27 cellular contexts compared by ENCODE assay signal in genomic region chr7:103824251-103824650, GRCh38.
DNase-seq lines count a peak whose midpoint lies in the region; ATAC-seq and TF ChIP-seq lines count a peak whose summit lies in the region.
"Had no signal": no experiment of that assay in that cellular context is flagged by ENCODE, and none has a peak within 500 bp of the region (broad histone marks: within the 10 kb centered on the region; RNA-seq: fewer than 3 reads in every experiment).

No MANE protein-coding gene starts in this region.

- no peak overlapping the region for H3K27ac ChIP-seq in mesendoderm (ENCODE audit: low read depth, low read length)
- no peak overlapping the region for H3K27ac ChIP-seq in neural progenitor cell
- H3K27ac ChIP-seq in smooth muscle cell (ENCODE audit: low read depth): no peak overlapping the region
- H3K27ac ChIP-seq: 22Rv1, A549, BLaER1 had no signal

- no peak overlapping the region for H2BK120ac ChIP-seq in mesendoderm (ENCODE audit: low read depth, low read length)

- H3K9me3 ChIP-seq in neural progenitor cell (ENCODE audit: low read depth) (peaks cover 6% of the 10 kb centered on the region), smooth muscle cell (replicated peaks; ENCODE audit: low read depth) (no peaks in the 10 kb centered on the region)
- H3K9me3 ChIP-seq: A549, BLaER1 had no signal

- H2BK15ac ChIP-seq in mesendoderm (replicated peaks; ENCODE audit: low read depth): no peak overlapping the region

- no peak overlapping the region for H3K4me3 Mint-ChIP-seq in neural progenitor cell
- H3K4me3 Mint-ChIP-seq: B cell; CD14-positive monocyte; CD4-positive, alpha-beta memory T cell; CD4-positive, CD25-positive, alpha-beta regulatory T cell; CD8-positive, alpha-beta memory T cell had no signal

- no peak overlapping the region for H3K23ac ChIP-seq in mesendoderm (ENCODE audit: low read length)

- H3K18ac ChIP-seq in mesendoderm (ENCODE audit: low read length): no peak overlapping the region

- no peaks in the 10 kb centered on the region for H3K36me3 Mint-ChIP-seq in neural progenitor cell
- H3K36me3 Mint-ChIP-seq: CD14-positive monocyte; CD4-positive, alpha-beta memory T cell; CD4-positive, CD25-positive, alpha-beta regulatory T cell; CD8-positive, alpha-beta memory T cell had no signal

- H4K5ac ChIP-seq in mesendoderm (ENCODE audit: low read length): no peak overlapping the region

- no peak overlapping the region for H3K56ac ChIP-seq in mesendoderm (ENCODE audit: low read length)

- H3K4me2 ChIP-seq in mesendoderm (ENCODE audit: low read length): no peak overlapping the region
- no peak overlapping the region for H3K4me2 ChIP-seq in neural progenitor cell
- H3K4me2 ChIP-seq in smooth muscle cell: no peak overlapping the region
- H3K4me2 ChIP-seq: A549, BLaER1 had no signal

- H3K9me3 Mint-ChIP-seq in neural progenitor cell: no peaks in the 10 kb centered on the region

- H3K4me1 Mint-ChIP-seq in neural progenitor cell: no peaks in the 10 kb centered on the region
- H3K4me1 Mint-ChIP-seq: B cell; CD14-positive monocyte; CD4-positive, alpha-beta memory T cell; CD4-positive, CD25-positive, alpha-beta regulatory T cell; CD8-positive, alpha-beta memory T cell had no signal

- intact Hi-C loops in Right ventricle myocardium superior (cut with DNase I): no loop called here

- peak; percentile 5 for DNase-seq in NCI-H82 (lab: John Stamatoyannopoulos, UW)
- no peak for DNase-seq in NCI-H82 treated with DMSO at 0.1 percent for 48 hours (lab: John Stamatoyannopoulos, UW; ENCODE audit: unreplicated experiment)
- peak; percentile 1 for DNase-seq in OCI-M1 (lab: John Stamatoyannopoulos, UW)
- peak; percentile 58 for DNase-seq in mesendoderm
- peak; percentile 2 for DNase-seq in neural progenitor cell (ENCODE audit: low spot score)
- no peak for DNase-seq in Right ventricle myocardium superior
- no peak for DNase-seq in stimulated activated CD4-positive, alpha-beta T cell treated with anti-CD3 and anti-CD28 coated beads, Interleukin-4, amount 100 ng/mL, for 4 hours
- DNase-seq in smooth muscle cell (lab: John Stamatoyannopoulos, UW; ENCODE audit: unreplicated experiment): no peak
- DNase-seq: AML-193; C1 segment of cervical spinal cord; CD4-positive, alpha-beta memory T cell; CD4-positive, CD25-positive, alpha-beta regulatory T cell; CD8-positive, alpha-beta memory T cell; COR-L47; DMS 273 treated with DMSO at 0.1 percent for 48 hours; DMS153; DMS53; DMS79; DND-41; EL; GDM1 had no signal

- TF ChIP-seq CTCF in neural progenitor cell (IDR thresholded peaks at IDR 0.05): no peak
- TF ChIP-seq CTCF in smooth muscle cell (IDR thresholded peaks at IDR 0.05; ENCODE audit: borderline replicate concordance, insufficient read depth, poor library complexity, severe bottlenecking): no peak

- H3K4ac ChIP-seq in mesendoderm (ENCODE audit: low read depth, low read length): no peak overlapping the region

- H3K27ac Mint-ChIP-seq in neural progenitor cell: no peak overlapping the region
- H3K27ac Mint-ChIP-seq: B cell; CD14-positive monocyte; CD4-positive, alpha-beta memory T cell; CD4-positive, CD25-positive, alpha-beta regulatory T cell; CD8-positive, alpha-beta memory T cell had no signal

- no peaks in the 10 kb centered on the region for H4K20me1 ChIP-seq in neural progenitor cell (ENCODE audit: low read depth)
- H4K20me1 ChIP-seq in smooth muscle cell (ENCODE audit: low read depth): no peaks in the 10 kb centered on the region
- H4K20me1 ChIP-seq: BLaER1 had no signal

- H3K9ac ChIP-seq in mesendoderm (ENCODE audit: low read length) (no peak overlapping the region), neural progenitor cell (no peak overlapping the region), smooth muscle cell (ENCODE audit: low read depth) (no peak overlapping the region)
- H3K9ac ChIP-seq: BLaER1 had no signal

- H3K4me3 ChIP-seq in mesendoderm (ENCODE audit: low read length) (no peak overlapping the region), neural progenitor cell (no peak overlapping the region), smooth muscle cell (no peak overlapping the region)
- H3K4me3 ChIP-seq: A549, BLaER1, GM12878 had no signal

- H2AK5ac ChIP-seq in mesendoderm (ENCODE audit: low read length): no peak overlapping the region

- ATAC-seq in Right ventricle myocardium superior (ENCODE audit: poor library complexity): no peak
- ATAC-seq: A549, GM12878 had no signal

- no peaks in the 10 kb centered on the region for H3K27me3 Mint-ChIP-seq in neural progenitor cell (ENCODE audit: insufficient read depth, low read depth)
- H3K27me3 Mint-ChIP-seq: B cell had no signal

- H4K8ac ChIP-seq in mesendoderm (ENCODE audit: low read depth, low read length): no peak overlapping the region

- H3K27me3 ChIP-seq in mesendoderm (ENCODE audit: insufficient read depth, low read length, poor library complexity) (no peaks in the 10 kb centered on the region), neural progenitor cell (no peaks in the 10 kb centered on the region), smooth muscle cell (ENCODE audit: low read depth) (no peaks in the 10 kb centered on the region)
- H3K27me3 ChIP-seq: BLaER1 had no signal

- H3K4me1 ChIP-seq in mesendoderm (ENCODE audit: control insufficient read depth, low read depth, low read length): no peaks in the 10 kb centered on the region
- no peaks in the 10 kb centered on the region for H3K4me1 ChIP-seq in neural progenitor cell
- H3K4me1 ChIP-seq in smooth muscle cell (ENCODE audit: low read depth): no peaks in the 10 kb centered on the region
- H3K4me1 ChIP-seq: A549, BLaER1 had no signal

- H3K79me2 ChIP-seq in mesendoderm (ENCODE audit: control insufficient read depth, insufficient read depth, low read length): no peaks in the 10 kb centered on the region
- H3K79me2 ChIP-seq in neural progenitor cell (ENCODE audit: low read depth): no peaks in the 10 kb centered on the region
- H3K79me2 ChIP-seq in smooth muscle cell (ENCODE audit: low read depth): no peaks in the 10 kb centered on the region

- no peak overlapping the region for H2BK5ac ChIP-seq in mesendoderm (ENCODE audit: low read length)

- H3F3A ChIP-seq in neural progenitor cell (ENCODE audit: low read depth) (no peaks in the 10 kb centered on the region), smooth muscle cell (ENCODE audit: low read depth) (no peaks in the 10 kb centered on the region)

- no peaks in the 10 kb centered on the region for H3K36me3 ChIP-seq in mesendoderm (ENCODE audit: control insufficient read depth, insufficient read depth, low read length)
- no peaks in the 10 kb centered on the region for H3K36me3 ChIP-seq in neural progenitor cell
- no peaks in the 10 kb centered on the region for H3K36me3 ChIP-seq in smooth muscle cell (ENCODE audit: low read depth)
- H3K36me3 ChIP-seq: BLaER1 had no signal

- H2AFZ ChIP-seq in neural progenitor cell (replicated peaks): no peak overlapping the region
- no peak overlapping the region for H2AFZ ChIP-seq in smooth muscle cell (ENCODE audit: low read depth)

- H3K79me1 ChIP-seq in mesendoderm (ENCODE audit: low read length): no peaks in the 10 kb centered on the region

Comparison
In these comparisons a context has a peak if more than half of its experiments do, and no peak if none do; other contexts are left out.
1. DNase-seq: peak in NCI-H82 (single experiment), OCI-M1 (single experiment), mesendoderm (single experiment) and neural progenitor cell (single experiment); none in NCI-H82 treated with DMSO at 0.1 percent for 48 hours (single experiment), Right ventricle myocardium superior (single experiment), stimulated activated CD4-positive, alpha-beta T cell treated with anti-CD3 and anti-CD28 coated beads, Interleukin-4, amount 100 ng/mL, for 4 hours (0 of 2) and smooth muscle cell (single experiment).